In the genomic region with DNA sequence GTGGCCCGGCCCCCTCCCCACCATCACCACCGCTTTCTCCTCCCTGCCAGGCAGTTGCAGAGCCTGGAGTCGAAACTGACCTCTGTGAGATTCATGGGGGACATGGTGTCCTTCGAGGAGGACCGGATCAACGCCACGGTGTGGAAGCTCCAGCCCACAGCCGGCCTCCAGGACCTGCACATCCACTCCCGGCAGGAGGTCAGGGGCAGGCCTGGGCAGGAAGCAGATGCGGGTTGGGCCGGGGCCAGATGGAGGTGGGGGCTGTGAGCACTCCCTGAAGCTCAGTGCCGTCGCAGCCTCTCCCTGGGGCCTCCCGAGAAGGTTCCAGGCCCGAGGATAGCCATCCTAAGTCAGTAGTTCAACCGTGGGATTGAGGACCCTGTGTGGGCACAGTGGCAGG, we compare ENCODE assay signal across 19 cellular contexts. TPM values are rescaled to one million over a fixed set of nuclear protein-coding genes. Genes with fewer than 3 reads are reported as not detected.
DNase-seq lines count a peak whose midpoint lies in the region; ATAC-seq, FAIRE-seq and TF ChIP-seq lines count a peak whose summit lies in the region.
"Had no signal": no experiment of that assay in that cellular context is flagged by ENCODE, and none has a peak within 500 bp of the region (broad histone marks: within the 10 kb centered on the region; RNA-seq: fewer than 3 reads in every experiment).

No MANE protein-coding gene starts in this region.

- TF ChIP-seq CTCF in IMR-90 (conservative IDR thresholded peaks at IDR 0.05; ENCODE audit: low read depth, low read length) (no peak), RWPE1 (conservative IDR thresholded peaks at IDR 0.05; ENCODE audit: low read depth) (no peak), H1 (IDR thresholded peaks at IDR 0.05; ENCODE audit: control extremely low read depth in 1 of 3, insufficient read depth in 1 of 3, low read depth in 1 of 3, low read length in 3 of 3) (no peak), neural progenitor cell (IDR thresholded peaks at IDR 0.05) (no peak)

- peak overlapping the region; percentile 49 for H2AFZ ChIP-seq in IMR-90 (replicated peaks; ENCODE audit: low read length, poor library complexity)
- no peak overlapping the region for H2AFZ ChIP-seq in H1 (ENCODE audit: low read length)
- no peak overlapping the region for H2AFZ ChIP-seq in neural progenitor cell (replicated peaks)

- H4K8ac ChIP-seq in IMR-90 (ENCODE audit: low read depth in 2 of 2, low read length in 2 of 2) (no peak overlapping the region), H1 (ENCODE audit: extremely low read depth, insufficient read depth, low read length) (peak overlapping the region; percentile 54)

- TF ChIP-seq EP300 in H1 (IDR thresholded peaks at IDR 0.05; ENCODE audit: borderline replicate concordance in 1 of 2, low read depth in 2 of 2, low read length in 2 of 2) = no peak

- no peaks in the 10 kb centered on the region for H3F3A ChIP-seq in neural progenitor cell (ENCODE audit: low read depth)

- H3K4me3 ChIP-seq in IMR-90 (ENCODE audit: insufficient read depth, low read depth, low read length) = no peak overlapping the region
- no peak overlapping the region for H3K4me3 ChIP-seq in H1 (ENCODE audit: extremely low read depth in 1 of 4, insufficient read depth in 2 of 4, low read depth in 3 of 4, low read length in 4 of 4)
- no peak overlapping the region for H3K4me3 ChIP-seq in neural progenitor cell
- H3K4me3 ChIP-seq: left lung, skin epidermis had no signal

- H3K18ac ChIP-seq in IMR-90 (ENCODE audit: low read depth, low read length) = no peak overlapping the region
- H3K18ac ChIP-seq in H1 (ENCODE audit: extremely low read depth, low read length) = no peak overlapping the region

- no peak overlapping the region for H3K23ac ChIP-seq in IMR-90 (ENCODE audit: low read depth, low read length)
- no peak overlapping the region for H3K23ac ChIP-seq in H1 (ENCODE audit: insufficient read length)

- dilution Hi-C loops in IMR-90 (cut with HindIII; ENCODE audit: low sequenced_read_pairs, unreplicated experiment) = no loop called here

- H2BK5ac ChIP-seq in IMR-90 (ENCODE audit: low read depth, low read length, poor library complexity, severe bottlenecking) (no peak overlapping the region), H1 (ENCODE audit: low read depth, low read length) (no peak overlapping the region)

- H3K79me1 ChIP-seq in IMR-90 (ENCODE audit: low read depth in 1 of 2, low read length in 2 of 2) = no peaks in the 10 kb centered on the region
- H3K79me1 ChIP-seq in H1 (ENCODE audit: low read depth, low read length) = no peaks in the 10 kb centered on the region

- H3K9me3 Mint-ChIP-seq in neural progenitor cell = no peaks in the 10 kb centered on the region
- no peaks in the 10 kb centered on the region for H3K9me3 Mint-ChIP-seq in activated T-cell treated with anti-CD3 and anti-CD28 coated beads, Interleukin-2, amount 50 U/mL, for 72 hours
- no peaks in the 10 kb centered on the region for H3K9me3 Mint-ChIP-seq in activated T-cell treated with anti-CD3 and anti-CD28 coated beads, Interleukin-2, amount 50 U/mL, for 4 hours
- H3K9me3 Mint-ChIP-seq: CD4-positive, alpha-beta T cell; stimulated activated naive CD8-positive, alpha-beta T cell treated with anti-CD3 and anti-CD28 coated beads, Interleukin-15, Interleukin-2, amounts not matched to agents 100 ng/mL and 50 ng/mL, for 24 hours had no signal

- H3K56ac ChIP-seq in IMR-90 (ENCODE audit: extremely low read depth, insufficient read depth, low read length) (no peak overlapping the region), H1 (replicated peaks; ENCODE audit: insufficient read length, low read depth, low read length) (no peak overlapping the region)

- H2AK5ac ChIP-seq in IMR-90 (ENCODE audit: low read depth, low read length) = no peak overlapping the region
- H2AK5ac ChIP-seq in H1 (ENCODE audit: low read depth, low read length) = no peak overlapping the region

- H3K4me1 Mint-ChIP-seq in neural progenitor cell = peaks cover 12% of the 10 kb centered on the region
- peaks cover 12% of the 10 kb centered on the region for H3K4me1 Mint-ChIP-seq in activated T-cell treated with anti-CD3 and anti-CD28 coated beads, Interleukin-2, amount 50 U/mL, for 72 hours (ENCODE audit: low read depth)
- H3K4me1 Mint-ChIP-seq in activated T-cell treated with anti-CD3 and anti-CD28 coated beads, Interleukin-2, amount 50 U/mL, for 4 hours (ENCODE audit: low read depth) = peaks cover 20% of the 10 kb centered on the region

- peaks cover 2% of the 10 kb centered on the region for H3K27me3 Mint-ChIP-seq in neural progenitor cell (ENCODE audit: insufficient read depth, low read depth)
- no peaks in the 10 kb centered on the region for H3K27me3 Mint-ChIP-seq in activated T-cell treated with anti-CD3 and anti-CD28 coated beads, Interleukin-2, amount 50 U/mL, for 72 hours (ENCODE audit: low read depth)
- H3K27me3 Mint-ChIP-seq in activated T-cell treated with anti-CD3 and anti-CD28 coated beads, Interleukin-2, amount 50 U/mL, for 4 hours (ENCODE audit: low read depth) = no peaks in the 10 kb centered on the region
- H3K27me3 Mint-ChIP-seq: CD4-positive, alpha-beta T cell; stimulated activated naive CD8-positive, alpha-beta T cell treated with anti-CD3 and anti-CD28 coated beads, Interleukin-15, Interleukin-2, amounts not matched to agents 100 ng/mL and 50 ng/mL, for 24 hours had no signal

- no peaks in the 10 kb centered on the region for H3K9me3 ChIP-seq in IMR-90 (ENCODE audit: control insufficient read depth, insufficient read depth, low read length)
- H3K9me3 ChIP-seq in H1 (ENCODE audit: insufficient read depth in 2 of 2, low read depth in 1 of 2, low read length in 1 of 2) = no peaks in the 10 kb centered on the region
- no peaks in the 10 kb centered on the region for H3K9me3 ChIP-seq in neural progenitor cell (ENCODE audit: low read depth)
- H3K9me3 ChIP-seq: left lung had no signal

- H2BK15ac ChIP-seq in IMR-90 (ENCODE audit: low read depth, low read length) = no peak overlapping the region
- no peak overlapping the region for H2BK15ac ChIP-seq in H1 (ENCODE audit: low read length)

- H4K91ac ChIP-seq in IMR-90 (ENCODE audit: insufficient read depth, low read depth, low read length) (no peak overlapping the region), H1 (replicated peaks; ENCODE audit: insufficient read length, low read length) (no peak overlapping the region)

- H3K4ac ChIP-seq in IMR-90 (ENCODE audit: low read depth, low read length) (no peak overlapping the region), H1 (replicated peaks; ENCODE audit: insufficient read length, low read depth, low read length) (no peak overlapping the region)

- H3K79me2 ChIP-seq in H1 (ENCODE audit: control insufficient read depth in 1 of 2, insufficient read depth in 2 of 2, low read length in 2 of 2) = no peaks in the 10 kb centered on the region
- H3K79me2 ChIP-seq in neural progenitor cell (ENCODE audit: low read depth) = no peaks in the 10 kb centered on the region

- H3K27ac ChIP-seq in IMR-90 (ENCODE audit: insufficient read depth, low read length) (no peak overlapping the region), RWPE1 (peak overlapping the region; percentile 25; the same call in 1 of the 2 replicates), H1 (ENCODE audit: low read depth, low read length) (no peak overlapping the region), neural progenitor cell (no peak overlapping the region)
- H3K27ac ChIP-seq: left lung had no signal

- H2BK120ac ChIP-seq in IMR-90 (ENCODE audit: low read depth, low read length) (no peak overlapping the region), H1 (replicated peaks; ENCODE audit: low read depth, low read length) (no peak overlapping the region)

- H2BK20ac ChIP-seq in IMR-90 (ENCODE audit: low read depth, low read length) (no peak overlapping the region), H1 (ENCODE audit: low read length) (no peak overlapping the region)

- ATAC-seq in IMR-90 (ENCODE audit: low read depth) = no peak
- ATAC-seq in activated T-cell treated with anti-CD3 and anti-CD28 coated beads, Interleukin-2, amount 50 U/mL, for 72 hours (replicated peaks in 1 of 2) = no peak
- no peak for ATAC-seq in activated T-cell treated with anti-CD3 and anti-CD28 coated beads, Interleukin-2, amount 50 U/mL, for 4 hours
- ATAC-seq: left lung had no signal

- H3K36me3 Mint-ChIP-seq in neural progenitor cell = peaks cover 4% of the 10 kb centered on the region
- H3K36me3 Mint-ChIP-seq in activated T-cell treated with anti-CD3 and anti-CD28 coated beads, Interleukin-2, amount 50 U/mL, for 72 hours (ENCODE audit: insufficient read depth in 2 of 2) = no peaks in the 10 kb centered on the region
- no peaks in the 10 kb centered on the region for H3K36me3 Mint-ChIP-seq in activated T-cell treated with anti-CD3 and anti-CD28 coated beads, Interleukin-2, amount 50 U/mL, for 4 hours (ENCODE audit: insufficient read depth)

- H3K4me3 Mint-ChIP-seq in neural progenitor cell = no peak overlapping the region
- no peak overlapping the region for H3K4me3 Mint-ChIP-seq in activated T-cell treated with anti-CD3 and anti-CD28 coated beads, Interleukin-2, amount 50 U/mL, for 72 hours
- no peak overlapping the region for H3K4me3 Mint-ChIP-seq in activated T-cell treated with anti-CD3 and anti-CD28 coated beads, Interleukin-2, amount 50 U/mL, for 4 hours
- H3K4me3 Mint-ChIP-seq: CD4-positive, alpha-beta T cell; stimulated activated naive CD8-positive, alpha-beta T cell treated with anti-CD3 and anti-CD28 coated beads, Interleukin-15, Interleukin-2, amounts not matched to agents 100 ng/mL and 50 ng/mL, for 24 hours had no signal

- H4K20me1 ChIP-seq in IMR-90 (ENCODE audit: insufficient read depth, low read length) = no peaks in the 10 kb centered on the region
- no peaks in the 10 kb centered on the region for H4K20me1 ChIP-seq in H1 (replicated peaks in 1 of 2; ENCODE audit: control insufficient read depth in 1 of 2, insufficient read depth in 2 of 2, low read length in 2 of 2)
- H4K20me1 ChIP-seq in neural progenitor cell (ENCODE audit: low read depth) = no peaks in the 10 kb centered on the region

- H3K9ac ChIP-seq in IMR-90 (ENCODE audit: low read depth, low read length) = no peak overlapping the region
- no peak overlapping the region for H3K9ac ChIP-seq in H1 (replicated peaks in 1 of 4; ENCODE audit: extremely low read depth in 1 of 4, low read depth in 3 of 4, low read length in 3 of 4)
- H3K9ac ChIP-seq in neural progenitor cell = no peak overlapping the region

- FAIRE-seq in H1 (lab: Jason Lieb, UNC) = no peak

- peak overlapping the region; percentile 82 for H3K27ac Mint-ChIP-seq in neural progenitor cell
- no peak overlapping the region for H3K27ac Mint-ChIP-seq in activated T-cell treated with anti-CD3 and anti-CD28 coated beads, Interleukin-2, amount 50 U/mL, for 72 hours
- H3K27ac Mint-ChIP-seq: CD4-positive, alpha-beta T cell; stimulated activated naive CD8-positive, alpha-beta T cell treated with anti-CD3 and anti-CD28 coated beads, Interleukin-15, Interleukin-2, amounts not matched to agents 100 ng/mL and 50 ng/mL, for 24 hours had no signal

- WGBS in IMR-90 (ENCODE audit: extremely low coverage in 2 of 2, insufficient read length in 1 of 2), 2 experiments = 48% methylated on average over 7 of the region's 16 CpGs; no CpG with 5 or more reads in 1 of the 2 experiments
- WGBS in H1 (ENCODE audit: extremely low coverage in 1 of 2, insufficient coverage in 1 of 2, insufficient read length in 1 of 2, insufficient replicate concordance in 2 of 2, low coverage in 1 of 2, low lambda C conversion rate in 2 of 2, missing lambda C conversion rate in 1 of 2), 2 experiments = 88% methylated on average over 12 of the region's 16 CpGs; no CpG with 5 or more reads in 1 of the 2 experiments

- H3K4me2 ChIP-seq in IMR-90 (ENCODE audit: low read depth, low read length) (no peak overlapping the region), H1 (ENCODE audit: insufficient read depth in 1 of 2, low read depth in 2 of 2, low read length in 2 of 2) (no peak overlapping the region), neural progenitor cell (no peak overlapping the region)

- TF ChIP-seq RAD21 in IMR-90 (IDR thresholded peaks at IDR 0.05; ENCODE audit: low read length) (no peak), H1 (IDR thresholded peaks at IDR 0.05 in 1 of 2, conservative IDR thresholded peaks at IDR 0.05 in 1 of 2; ENCODE audit: low read depth in 2 of 2, low read length in 2 of 2) (no peak)

- H3K36me3 ChIP-seq in IMR-90 (ENCODE audit: control insufficient read depth, insufficient read depth, low read length) (no peaks in the 10 kb centered on the region), H1 (ENCODE audit: control insufficient read depth in 2 of 4, insufficient read depth in 4 of 4, low read length in 3 of 4) (no peaks in the 10 kb centered on the region), neural progenitor cell (no peaks in the 10 kb centered on the region)

- no peak overlapping the region for H2AK9ac ChIP-seq in IMR-90 (replicated peaks; ENCODE audit: low read depth, low read length, poor library complexity)

- CTCF ChIA-PET in IMR-90 (lab: Yijun Ruan, JAX) = no interaction called here
- CTCF ChIA-PET in RWPE1 (lab: Yijun Ruan, JAX) = interaction anchor here (0.5 to 1.1 kb wide), 3 partner anchors 21 to 128 kb away, joined by 3 to 5 read pairs (median 3); no protein-coding TSS in a partner anchor
- CTCF ChIA-PET in H1 (lab: Charles Lee; ENCODE audit: partially characterized antibody) = interaction anchor here (0.6 to 3.5 kb wide), 8 partner anchors 8 to 80 kb away, joined by 3 to 17 read pairs (median 6); partner anchors contain the start of gene ADGRG3

- DNase-seq in IMR-90 (no peak), RWPE1 (ENCODE audit: low spot score) (peak; percentile 39), H1 (ENCODE audit: low read depth in 1 of 2, low spot score in 2 of 2) (no peak), neural progenitor cell (ENCODE audit: low spot score) (no peak)
- no peak for DNase-seq in activated T-cell treated with anti-CD3 and anti-CD28 coated beads, Interleukin-2, amount 50 U/mL, for 72 hours
- no peak for DNase-seq in activated T-cell treated with anti-CD3 and anti-CD28 coated beads, Interleukin-2, amount 50 U/mL, for 4 hours
- DNase-seq in stimulated activated CD4-positive, alpha-beta T cell treated with anti-CD3 and anti-CD28 coated beads, Interleukin-4, amount 100 ng/mL, for 4 hours = no peak
- DNase-seq: activated CD8-positive, alpha-beta memory T cell treated with anti-CD3 and anti-CD28 coated beads for 24 hours; activated gamma-delta T cell treated with Interleukin-2 at 50 U/mL for 16 hours; caudate nucleus; CD4-positive, alpha-beta T cell; erythroblast; left lung; NCI-H187; nucleus accumbens had no signal

- POLR2A ChIA-PET in IMR-90 (lab: Charles Lee; ENCODE audit: unreplicated experiment) = no interaction called here
- POLR2A ChIA-PET in RWPE1 (lab: Yijun Ruan, JAX; ENCODE audit: low non-redundant PET) = no interaction called here
- POLR2A ChIA-PET in H1 (lab: Charles Lee; ENCODE audit: partially characterized antibody) = interaction anchor here (0.6 kb wide), 1 partner anchor 81 kb away, joined by 3 read pairs; no protein-coding TSS in a partner anchor

- in situ Hi-C loops in IMR-90 (cut with MboI; ENCODE audit: low sequenced_read_pairs) = no loop called here

- H3K9me1 ChIP-seq in IMR-90 (ENCODE audit: insufficient read depth, low read length) = no peaks in the 10 kb centered on the region; the same call in 1 of the 2 replicates

- no peaks in the 10 kb centered on the region; the same call in 1 of the 2 replicates for H3K23me2 ChIP-seq in H1 (ENCODE audit: low read depth, low read length)

- TF ChIP-seq POLR2A in IMR-90 (IDR thresholded peaks at IDR 0.05; ENCODE audit: low read depth, low read length) (no peak), H1 (IDR thresholded peaks at IDR 0.05; ENCODE audit: control extremely low read depth in 1 of 2, low read depth in 2 of 2, low read length in 2 of 2) (no peak)

- H3K14ac ChIP-seq in IMR-90 (replicated peaks; ENCODE audit: low read depth, low read length) (no peak overlapping the region), H1 (ENCODE audit: insufficient read length) (no peak overlapping the region)

- H3K27me3 ChIP-seq in IMR-90 (ENCODE audit: control insufficient read depth, insufficient read depth, low read length) (no peaks in the 10 kb centered on the region; the same call in 1 of the 2 replicates), H1 (replicated peaks in 1 of 4; ENCODE audit: control insufficient read depth in 3 of 4, extremely low read depth in 1 of 4, insufficient read depth in 3 of 4, low read length in 3 of 4) (no peaks in the 10 kb centered on the region), neural progenitor cell (no peaks in the 10 kb centered on the region)
- H3K27me3 ChIP-seq: left lung had no signal

- H3K4me1 ChIP-seq in IMR-90 (ENCODE audit: control insufficient read depth, insufficient read depth, low read length) (no peaks in the 10 kb centered on the region), H1 (replicated peaks in 1 of 4; ENCODE audit: control insufficient read depth in 3 of 4, insufficient read depth in 4 of 4, low read length in 3 of 4) (peaks cover 0 to 3% (median 0%) of the 10 kb centered on the region in 4 experiments; a peak in 4 of 7 replicates), neural progenitor cell (peaks cover 9% of the 10 kb centered on the region)

- H4K5ac ChIP-seq in IMR-90 (ENCODE audit: low read depth, low read length) = no peak overlapping the region
- no peak overlapping the region for H4K5ac ChIP-seq in H1 (ENCODE audit: insufficient read length, low read depth, low read length)

- H2BK12ac ChIP-seq in H1 (ENCODE audit: low read depth, low read length) = peak overlapping the region; percentile 27; the same call in 1 of the 2 replicates

- intact Hi-C loops in IMR-90 (cut with micrococcal nuclease) = no loop called here

- BruUV-seq in IMR-90 (replicated peaks; lab: Mats Ljungman, UMichigan) = no TSS peak

RNA-seq across cellular contexts. Expression of gene ADGRG3, which starts 14.2 kb away (rescaled TPM):
- total RNA-seq in IMR-90 (2012; rRNA removed) (not detected in 2 replicates), neural progenitor cell (ENCODE audit: low replicate concordance) (not detected in 2 replicates)
- polyA plus RNA-seq in IMR-90 (2012; rRNA removed) (not detected in 2 replicates), H1 (2011; rRNA removed) (0.94 and 0.98 TPM in 2 replicates)
- not detected in 2 replicates for polyA plus RNA-seq in IMR-90 (2012; cell fraction: cytosol; rRNA removed)
- not detected in 2 replicates for polyA plus RNA-seq in IMR-90 (2012; cell fraction: nucleus; rRNA removed; ENCODE audit: low replicate concordance)
- 0.15 and 0.28 TPM in 2 replicates for total RNA-seq in H1 (2021; fragmentation: NEBNext Ultra II Directional; extraction: Animal tissue kit (Norgen Biotek cat#: 25700))
- polyA plus RNA-seq in H1 (2011; cell fraction: cytosol; rRNA removed) = 1.00 TPM
- polyA plus RNA-seq in H1 (2011; cell fraction: nucleus; rRNA removed) = 0.87 TPM
- 0.64 to 1.4 TPM (median 0.87 TPM) in 4 replicates for polyA plus RNA-seq in H1 (2012, experiment 1 of 2)
- 0.42 TPM for polyA plus RNA-seq in H1 (2012, experiment 2 of 2)
- polyA plus RNA-seq in H1 (2013, experiment 1 of 2) = 0.20 TPM
- 0.52 TPM for polyA plus RNA-seq in H1 (2013, experiment 2 of 2)
- polyA minus RNA-seq in H1 (2011; rRNA and poly(A)+ RNA removed) = 0.59 and 0.69 TPM in 2 replicates
- not detected for polyA minus RNA-seq in H1 (2011; cell fraction: cytosol; rRNA and poly(A)+ RNA removed)
- 0.60 TPM for polyA minus RNA-seq in H1 (2011; cell fraction: nucleus; rRNA and poly(A)+ RNA removed)
- under 1 TPM in 1 of 2 donors, not detected in 1; 0.09 TPM for total RNA-seq in activated T-cell treated with anti-CD3 and anti-CD28 coated beads, Interleukin-2, amount 50 U/mL, for 72 hours
- total RNA-seq in activated T-cell treated with anti-CD3 and anti-CD28 coated beads, Interleukin-2, amount 50 U/mL, for 4 hours = not detected
- total RNA-seq: G401, LHCN-M2 had no signal

RNA-seq across cellular contexts. Expression of gene ADGRG1, which starts 25.5 kb away (rescaled TPM):
- 0.83 and 0.90 TPM in 2 replicates for total RNA-seq in IMR-90 (2012; rRNA removed)
- polyA plus RNA-seq in IMR-90 (2012; rRNA removed) = 7.0 and 8.4 TPM in 2 replicates
- polyA plus RNA-seq in IMR-90 (2012; cell fraction: cytosol; rRNA removed) = 7.1 and 9.4 TPM in 2 replicates
- polyA plus RNA-seq in IMR-90 (2012; cell fraction: nucleus; rRNA removed; ENCODE audit: low replicate concordance) = 7.6 and 14.1 TPM in 2 replicates
- 0.78 and 1.3 TPM in 2 replicates for total RNA-seq in H1 (2021; fragmentation: NEBNext Ultra II Directional; extraction: Animal tissue kit (Norgen Biotek cat#: 25700))
- polyA plus RNA-seq in H1 (2011; rRNA removed) = 2.6 and 2.9 TPM in 2 replicates
- 1.3 TPM for polyA plus RNA-seq in H1 (2011; cell fraction: cytosol; rRNA removed)
- 1.6 TPM for polyA plus RNA-seq in H1 (2011; cell fraction: nucleus; rRNA removed)
- 0.99 to 2.2 TPM (median 1.4 TPM) in 4 replicates for polyA plus RNA-seq in H1 (2012, experiment 1 of 2)
- polyA plus RNA-seq in H1 (2012, experiment 2 of 2) = 1.4 TPM
- polyA plus RNA-seq in H1 (2013, experiment 1 of 2) = 2.8 TPM
- 3.7 TPM for polyA plus RNA-seq in H1 (2013, experiment 2 of 2)
- polyA minus RNA-seq in H1 (2011; rRNA and poly(A)+ RNA removed) = 1.2 and 1.7 TPM in 2 replicates
- 0.81 TPM for polyA minus RNA-seq in H1 (2011; cell fraction: cytosol; rRNA and poly(A)+ RNA removed)
- 3.1 TPM for polyA minus RNA-seq in H1 (2011; cell fraction: nucleus; rRNA and poly(A)+ RNA removed)
- 8.0 and 17.5 TPM in 2 replicates for total RNA-seq in neural progenitor cell (ENCODE audit: low replicate concordance)
- 10 to 100 TPM in 1 of 2 donors, 1 to 10 TPM in 1; 9.0 to 21.3 TPM for total RNA-seq in activated T-cell treated with anti-CD3 and anti-CD28 coated beads, Interleukin-2, amount 50 U/mL, for 72 hours
- 10 to 100 TPM in 1 of 3 donors, 1 to 10 TPM in 2; 3.6 to 11.9 (median 6.7) TPM for total RNA-seq in activated T-cell treated with anti-CD3 and anti-CD28 coated beads, Interleukin-2, amount 50 U/mL, for 4 hours

RNA-seq across cellular contexts. Expression of gene DRC7, which starts 40.7 kb away (rescaled TPM):
- total RNA-seq in IMR-90 (2012; rRNA removed) = not detected in 2 replicates
- not detected in 2 replicates for polyA plus RNA-seq in IMR-90 (2012; rRNA removed)
- not detected in 2 replicates for polyA plus RNA-seq in IMR-90 (2012; cell fraction: cytosol; rRNA removed)
- polyA plus RNA-seq in IMR-90 (2012; cell fraction: nucleus; rRNA removed; ENCODE audit: low replicate concordance) = not detected in 2 replicates
- total RNA-seq in H1 (2021; fragmentation: NEBNext Ultra II Directional; extraction: Animal tissue kit (Norgen Biotek cat#: 25700)) = not detected in 2 replicates
- polyA plus RNA-seq in H1 (2011; rRNA removed) = 0.13 and 0.14 TPM in 2 replicates
- 0.16 TPM for polyA plus RNA-seq in H1 (2011; cell fraction: cytosol; rRNA removed)
- polyA plus RNA-seq in H1 (2011; cell fraction: nucleus; rRNA removed) = 0.27 TPM
- polyA plus RNA-seq in H1 (2012, experiment 1 of 2) = 0.23 to 0.48 TPM (median 0.27 TPM) in 3 of 4 replicates, not detected in the other
- polyA plus RNA-seq in H1 (2012, experiment 2 of 2) = not detected
- polyA plus RNA-seq in H1 (2013, experiment 1 of 2) = 0.06 TPM
- 0.04 TPM for polyA plus RNA-seq in H1 (2013, experiment 2 of 2)
- 0.09 TPM in 1 of 2 replicates, not detected in the other for polyA minus RNA-seq in H1 (2011; rRNA and poly(A)+ RNA removed)
- not detected for polyA minus RNA-seq in H1 (2011; cell fraction: cytosol; rRNA and poly(A)+ RNA removed)
- not detected for polyA minus RNA-seq in H1 (2011; cell fraction: nucleus; rRNA and poly(A)+ RNA removed)
- total RNA-seq in neural progenitor cell (ENCODE audit: low replicate concordance) = 0.41 and 0.84 TPM in 2 replicates
- total RNA-seq in activated T-cell treated with anti-CD3 and anti-CD28 coated beads, Interleukin-2, amount 50 U/mL, for 72 hours = under 1 TPM in 1 of 2 donors, not detected in 1; 0.19 TPM
- total RNA-seq in activated T-cell treated with anti-CD3 and anti-CD28 coated beads, Interleukin-2, amount 50 U/mL, for 4 hours = not detected
- total RNA-seq: CD4-positive, alpha-beta T cell; G401; LHCN-M2 had no signal
